9 cellular contexts compared by ENCODE assay signal in genomic region chr17:81340606-81341346, GRCh38. TPM values are rescaled to one million over a fixed set of nuclear protein-coding genes. Genes with fewer than 3 reads are reported as not detected.
A peak's percentile ranks its signal among the peaks of the same experiment; 100 is the strongest.
DNase-seq lines count a peak whose midpoint lies in the region; ATAC-seq, FAIRE-seq and TF ChIP-seq lines count a peak whose summit lies in the region.
"Had no signal": no experiment of that assay in that cellular context is flagged by ENCODE, and none has a peak within 500 bp of the region (broad histone marks: within the 10 kb centered on the region; RNA-seq: fewer than 3 reads in every experiment).

No MANE protein-coding gene starts in this region.

- no peaks in the 10 kb centered on the region for H3K9me3 Mint-ChIP-seq in neural crest cell
- H3K9me3 Mint-ChIP-seq: stimulated activated memory B cell treated with anti-CD40 and anti-IgM and Interleukin-4, amounts not matched to agents 10 μg/mL and 1 μg/mL and 100 μg/mL, for 72 hours had no signal

- peak overlapping the region; percentile 25; the same call in 1 of the 3 replicates for H3K4me3 ChIP-seq in A549
- H3K4me3 ChIP-seq in RWPE2 (ENCODE audit: severe bottlenecking), result peak overlapping the region; percentile 86
- peak overlapping the region in 3 of 4 experiments; percentile 9 to 70 (median 22) for H3K4me3 ChIP-seq in fibroblast of lung (replicated peaks in 1 of 4; ENCODE audit: control extremely low read depth in 1 of 4, insufficient read depth in 1 of 4, low read depth in 3 of 4, low read length in 4 of 4)

- H3K27ac Mint-ChIP-seq in neural crest cell (ENCODE audit: unreplicated experiment), result peak overlapping the region; percentile 57
- H3K27ac Mint-ChIP-seq: stimulated activated memory B cell treated with anti-CD40 and anti-IgM and Interleukin-4, amounts not matched to agents 10 μg/mL and 1 μg/mL and 100 μg/mL, for 72 hours had no signal

- peak overlapping the region; percentile 5 for H3K9ac ChIP-seq in fibroblast of lung (ENCODE audit: insufficient read depth, low read length)

- H3K79me2 ChIP-seq in fibroblast of lung (ENCODE audit: control insufficient read depth, insufficient read depth, low read length), result peaks cover 66% of the 10 kb centered on the region

- H3K27ac ChIP-seq in A549 (peak overlapping the region; percentile 95 to 96), RWPE2 (ENCODE audit: poor library complexity, severe bottlenecking) (peak overlapping the region; percentile 93), fibroblast of lung (ENCODE audit: insufficient read depth, low read length) (peak overlapping the region; percentile 58)

- no peak for TF ChIP-seq EP300 in A549 (IDR thresholded peaks at IDR 0.05)

- no peak for ATAC-seq in A549
- no peak for ATAC-seq in RWPE2 (ENCODE audit: low read depth)
- ATAC-seq in HG02970 (IDR thresholded peaks at IDR 0.05; ENCODE audit: low FRiP score, unreplicated experiment), result no peak
- ATAC-seq in GM18520 (IDR thresholded peaks at IDR 0.05; ENCODE audit: unreplicated experiment), result no peak
- ATAC-seq: stimulated activated memory B cell treated with anti-CD40 and anti-IgM and Interleukin-4, amounts not matched to agents 10 μg/mL and 1 μg/mL and 100 μg/mL, for 72 hours had no signal

- peaks cover 25% of the 10 kb centered on the region for H3K27me3 Mint-ChIP-seq in neural crest cell (ENCODE audit: low read depth)

- POLR2A ChIA-PET in A549 (lab: Yijun Ruan, JAX), result interaction anchor here (1.5 kb wide), 1 partner anchor 11 kb away, joined by 4 read pairs; no protein-coding TSS in a partner anchor

- H2AFZ ChIP-seq in fibroblast of lung (ENCODE audit: low read length), result no peak overlapping the region

- no peak for TF ChIP-seq POLR2A in A549 (IDR thresholded peaks at IDR 0.05; ENCODE audit: low read length)

- H3K36me3 Mint-ChIP-seq in neural crest cell (ENCODE audit: low read depth), result peaks cover 16% of the 10 kb centered on the region
- H3K36me3 Mint-ChIP-seq: stimulated activated memory B cell treated with anti-CD40 and anti-IgM and Interleukin-4, amounts not matched to agents 10 μg/mL and 1 μg/mL and 100 μg/mL, for 72 hours had no signal

- H3K27me3 ChIP-seq in RWPE2 (ENCODE audit: insufficient read depth, poor library complexity, severe bottlenecking), result no peaks in the 10 kb centered on the region
- peaks cover under 1% of the 10 kb centered on the region for H3K27me3 ChIP-seq in fibroblast of lung (ENCODE audit: control insufficient read depth, insufficient read depth, low read length)

- H3K4me1 ChIP-seq in A549 (peaks cover 71% of the 10 kb centered on the region), RWPE2 (ENCODE audit: insufficient read depth, poor library complexity, severe bottlenecking) (peaks cover 8% of the 10 kb centered on the region), fibroblast of lung (ENCODE audit: control insufficient read depth, extremely low read depth, insufficient read depth, low read length) (peaks cover 4% of the 10 kb centered on the region)

- TF ChIP-seq RAD21 in A549 (conservative IDR thresholded peaks at IDR 0.05 in 1 of 2, IDR thresholded peaks at IDR 0.05 in 1 of 2), result no peak

- FAIRE-seq in A549 (lab: Jason Lieb, UNC), result no peak

- H3K4me2 ChIP-seq in A549 (peak overlapping the region; percentile 96), fibroblast of lung (ENCODE audit: extremely low read depth, insufficient read depth, low read length) (peak overlapping the region; percentile 71)

- peak overlapping the region; percentile 90 for H3K4me3 Mint-ChIP-seq in neural crest cell
- H3K4me3 Mint-ChIP-seq: stimulated activated memory B cell treated with anti-CD40 and anti-IgM and Interleukin-4, amounts not matched to agents 10 μg/mL and 1 μg/mL and 100 μg/mL, for 72 hours had no signal

- peaks cover 27% of the 10 kb centered on the region for H3K4me1 Mint-ChIP-seq in neural crest cell

- H3K36me3 ChIP-seq in RWPE2 (ENCODE audit: low read depth) (peaks cover 5% of the 10 kb centered on the region; the same call in 1 of the 2 replicates), fibroblast of lung (ENCODE audit: control insufficient read depth, insufficient read depth, low read length) (peaks cover 1% of the 10 kb centered on the region)

- TF ChIP-seq CTCF in A549 (IDR thresholded peaks at IDR 0.05) (no peak), RWPE2 (IDR thresholded peaks at IDR 0.05; ENCODE audit: poor library complexity, severe bottlenecking) (no peak), fibroblast of lung (conservative IDR thresholded peaks at IDR 0.05 in 1 of 2, IDR thresholded peaks at IDR 0.05 in 1 of 2; ENCODE audit: low read depth in 1 of 2, low read length in 2 of 2) (no peak), neural crest cell (conservative IDR thresholded peaks at IDR 0.05) (no peak)

- WGBS in A549 (ENCODE audit: missing lambda C conversion rate), result 85% methylated on average over 45 of the region's 45 CpGs

- CTCF ChIA-PET in A549 (lab: Yijun Ruan, JAX), result interaction anchor here (1.3 to 3.2 kb wide), 9 partner anchors 10 to 143 kb away, joined by 3 to 12 read pairs (median 4); no protein-coding TSS in a partner anchor

- no peaks in the 10 kb centered on the region for H4K20me1 ChIP-seq in fibroblast of lung (ENCODE audit: control insufficient read depth, extremely low read depth, insufficient read depth, low read length)

- H3K9me3 ChIP-seq in A549, result no peaks in the 10 kb centered on the region
- H3K9me3 ChIP-seq in RWPE2 (ENCODE audit: severe bottlenecking), result no peaks in the 10 kb centered on the region
- H3K9me3 ChIP-seq in fibroblast of lung (ENCODE audit: control insufficient read depth, insufficient read depth, low read depth, low read length), result no peaks in the 10 kb centered on the region

- no peak for DNase-seq in A549 (ENCODE audit: low read depth in 1 of 2, low spot score in 1 of 2)
- peak; percentile 65 for DNase-seq in RWPE2 (ENCODE audit: low spot score)
- DNase-seq in fibroblast of lung (ENCODE audit: low read depth in 2 of 2), result peak; percentile 22 to 50
- DNase-seq in neural crest cell (ENCODE audit: low read depth, low spot score), result no peak
- no peak for DNase-seq in globus pallidus (ENCODE audit: low spot score)
- no peak for DNase-seq in NCI-H510A treated with DMSO at 0.1 percent for 48 hours (lab: John Stamatoyannopoulos, UW)

TF ChIP-seq in A549, 52 proteins besides CTCF, POLR2A, EP300 and RAD21 (continues in another document):
- TF ChIP-seq HMGXB4 (CRISPR knock-in tag; IDR thresholded peaks at IDR 0.05; ENCODE audit: borderline replicate concordance) (no peak), ATOH8 (CRISPR knock-in tag; IDR thresholded peaks at IDR 0.05; ENCODE audit: low read depth) (no peak), ZSCAN20 (CRISPR knock-in tag; IDR thresholded peaks at IDR 0.05) (no peak), FOXS1 (CRISPR knock-in tag; IDR thresholded peaks at IDR 0.05) (no peak), USF2 (IDR thresholded peaks at IDR 0.05) (no peak)

RNA-seq across cellular contexts. Expression of gene SLC38A10, which starts 45.7 kb away (rescaled TPM):
- 35.8 and 49.3 TPM in 2 replicates for polyA plus RNA-seq in A549 (2011; rRNA removed)
- polyA plus RNA-seq in A549 (2012; cell fraction: cytosol; rRNA removed), result 58.1 and 82.4 TPM in 2 replicates
- polyA plus RNA-seq in A549 (2012; cell fraction: nucleus; rRNA removed), result 198 and 284 TPM in 2 replicates
- 59.7 to 72.9 TPM (median 67.4 TPM) in 3 replicates for polyA plus RNA-seq in A549 (2017; fragmentation: RNase III; extraction: RNeasy Plus Mini Kit Qiagen cat#74134 plus additional on column Dnase treatment)
- 85.1 and 108 TPM in 2 replicates for polyA minus RNA-seq in A549 (2011; rRNA and poly(A)+ RNA removed)
- 53.2 and 60.4 TPM in 2 replicates for total RNA-seq in fibroblast of lung
- polyA plus RNA-seq in fibroblast of lung, result 17.8 and 23.6 TPM in 2 replicates
- polyA plus RNA-seq in fibroblast of lung (2012), result 34.2 and 48.6 TPM in 2 replicates
- polyA minus RNA-seq in fibroblast of lung (ENCODE audit: low replicate concordance), result 45.3 and 99.0 TPM in 2 replicates
- 59.6 and 63.3 TPM in 2 replicates for total RNA-seq in neural crest cell

RNA-seq across cellular contexts. Expression of gene BAHCC1, which starts 54.5 kb away (rescaled TPM):
- polyA plus RNA-seq in A549 (2011; rRNA removed) (2.1 and 2.6 TPM in 2 replicates), A549 (2017; fragmentation: RNase III; extraction: RNeasy Plus Mini Kit Qiagen cat#74134 plus additional on column Dnase treatment) (5.2 to 5.9 TPM (median 5.8 TPM) in 3 replicates), fibroblast of lung (1.5 and 1.8 TPM in 2 replicates)
- 7.4 and 8.4 TPM in 2 replicates for polyA plus RNA-seq in A549 (2012; cell fraction: cytosol; rRNA removed)
- 27.4 and 38.1 TPM in 2 replicates for polyA plus RNA-seq in A549 (2012; cell fraction: nucleus; rRNA removed)
- polyA minus RNA-seq in A549 (2011; rRNA and poly(A)+ RNA removed), result 2.6 and 3.5 TPM in 2 replicates
- total RNA-seq in fibroblast of lung (3.9 and 7.3 TPM in 2 replicates), neural crest cell (57.4 and 61.3 TPM in 2 replicates)
- polyA plus RNA-seq in fibroblast of lung (2012), result 6.8 and 7.2 TPM in 2 replicates
- 6.3 and 8.6 TPM in 2 replicates for polyA minus RNA-seq in fibroblast of lung (ENCODE audit: low replicate concordance)

Comparison
In these comparisons a context has a peak if more than half of its experiments do, and no peak if none do; other contexts are left out.
1. DNase-seq: peak in RWPE2 (single experiment) and fibroblast of lung (2 of 2); none in A549 (0 of 2), neural crest cell (single experiment), globus pallidus (single experiment) and NCI-H510A treated with DMSO at 0.1 percent for 48 hours (single experiment).
2. H3K4me3 ChIP-seq: peak in every context shown above with its lines; median percentile 86 in RWPE2; 25 in A549; 22 in fibroblast of lung.
3. Peak in every context shown above with its lines, with median percentiles within 50 percentile points of each other: H3K27ac ChIP-seq.